Comparison of ENCODE assay signal across 10 cellular contexts in genomic region chr19:9883231-9883758, GRCh38. TPM values are rescaled to one million over a fixed set of nuclear protein-coding genes. Genes with fewer than 3 reads are reported as not detected.
DNase-seq lines count a peak whose midpoint lies in the region; ATAC-seq and TF ChIP-seq lines count a peak whose summit lies in the region.
"Had no signal": no experiment of that assay in that cellular context is flagged by ENCODE, and none has a peak within 500 bp of the region (broad histone marks: within the 10 kb centered on the region; RNA-seq: fewer than 3 reads in every experiment).

No MANE protein-coding gene starts in this region.

- no peak overlapping the region for H3K4me3 Mint-ChIP-seq in immature natural killer cell
- H3K4me3 Mint-ChIP-seq: activated T-cell treated with anti-CD3 and anti-CD28 coated beads, Interleukin-2, amount 50 U/mL, for 24 hours had no signal

- POLR2A ChIA-PET in HEK293T (lab: Yijun Ruan, JAX): no interaction called here

- no peak overlapping the region for H3K27ac Mint-ChIP-seq in immature natural killer cell
- H3K27ac Mint-ChIP-seq: activated T-cell treated with anti-CD3 and anti-CD28 coated beads, Interleukin-2, amount 50 U/mL, for 24 hours had no signal

- no peaks in the 10 kb centered on the region for H3K4me1 Mint-ChIP-seq in immature natural killer cell

- intact Hi-C loops in posterior cingulate gyrus (cut with DNase I): no loop called here

- CTCF ChIA-PET in HEK293T (lab: Yijun Ruan, JAX): no interaction called here

- ATAC-seq in stimulated activated naive CD8-positive, alpha-beta T cell treated with anti-CD3 and anti-CD28 coated beads, Interleukin-15, Interleukin-2, amounts not matched to agents 100 U/mL and 50 U/mL, for 24 hours: no peak

- peaks cover 0 to 3% (median 0%) of the 10 kb centered on the region in 3 donors for H3K36me3 Mint-ChIP-seq in immature natural killer cell

- peaks cover 0 to 2% (median 2%) of the 10 kb centered on the region in 3 donors for H3K27me3 Mint-ChIP-seq in immature natural killer cell (ENCODE audit: low read depth in 3 of 3)
- H3K27me3 Mint-ChIP-seq: activated T-cell treated with anti-CD3 and anti-CD28 coated beads, Interleukin-2, amount 50 U/mL, for 24 hours had no signal

- peak; percentile 89 for DNase-seq in NCI-H1092 treated with DMSO at 0.1 percent for 48 hours (lab: John Stamatoyannopoulos, UW)
- DNase-seq in NCI-H524 (lab: John Stamatoyannopoulos, UW): peak; percentile 95 to 98
- DNase-seq in cerebellum (ENCODE audit: low spot score): peak; percentile 51
- peak in 9 of 10 donors; percentile 27 to 94 (median 51) for DNase-seq in posterior cingulate gyrus
- no peak for DNase-seq in HEK293T (ENCODE audit: extremely low spot score)
- no peak for DNase-seq in HUDEP-2 (lab: John Stamatoyannopoulos, UW; ENCODE audit: unreplicated experiment in 76 of 76)
- DNase-seq in stimulated activated naive CD8-positive, alpha-beta T cell treated with anti-CD3 and anti-CD28 coated beads, Interleukin-15, Interleukin-2, amounts not matched to agents 100 U/mL and 50 U/mL, for 24 hours: no peak
- DNase-seq in immature natural killer cell: no peak
- DNase-seq: activated T-cell treated with anti-CD3 and anti-CD28 coated beads, Interleukin-2, amount 50 U/mL, for 24 hours; sigmoid colon had no signal

- peaks cover 0 to 1% (median 0%) of the 10 kb centered on the region in 6 donors for H3K9me3 Mint-ChIP-seq in immature natural killer cell
- H3K9me3 Mint-ChIP-seq: activated T-cell treated with anti-CD3 and anti-CD28 coated beads, Interleukin-2, amount 50 U/mL, for 24 hours had no signal

TF ChIP-seq in HEK293T, 16 proteins besides CTCF, POLR2A, EP300 and RAD21:
- TF ChIP-seq FOXM1 (IDR thresholded peaks at IDR 0.05; ENCODE audit: borderline replicate concordance) (no peak), NFRKB (IDR thresholded peaks at IDR 0.05) (no peak), FOXK2 (IDR thresholded peaks at IDR 0.05) (no peak), PKNOX1 (IDR thresholded peaks at IDR 0.05) (no peak), HDGF (IDR thresholded peaks at IDR 0.05; ENCODE audit: borderline replicate concordance) (no peak), SUZ12 (IDR thresholded peaks at IDR 0.05) (no peak), CTBP1 (IDR thresholded peaks at IDR 0.05; ENCODE audit: borderline replicate concordance) (no peak), TARDBP (IDR thresholded peaks at IDR 0.05) (no peak), SP1 (IDR thresholded peaks at IDR 0.05) (no peak), LEF1 (IDR thresholded peaks at IDR 0.05; ENCODE audit: borderline replicate concordance) (no peak), ZNF384 (IDR thresholded peaks at IDR 0.05) (no peak), BHLHE40 (IDR thresholded peaks at IDR 0.05; ENCODE audit: borderline replicate concordance) (no peak), ARNT (IDR thresholded peaks at IDR 0.05) (no peak), FOXA1 (IDR thresholded peaks at IDR 0.05) (no peak), L3MBTL2 (conservative IDR thresholded peaks at IDR 0.05) (no peak)

RNA-seq across cellular contexts. Expression of gene PIN1, which starts 48.2 kb away (rescaled TPM):
- total RNA-seq in cerebellum: 50.4 TPM
- polyA plus RNA-seq in immature natural killer cell: 100 to 1,000 TPM; 143 to 227 (median 183) TPM

RNA-seq across cellular contexts. Expression of gene OLFM2, which starts 53.0 kb away (rescaled TPM):
- total RNA-seq in cerebellum: 56.6 TPM
- polyA plus RNA-seq in immature natural killer cell: 1 to 10 TPM; 1.9 to 3.7 (median 3.7) TPM

RNA-seq across cellular contexts. Expression of gene UBL5, which starts 55.6 kb away (rescaled TPM):
- total RNA-seq in cerebellum: 76.4 TPM
- 1,000 to 10,000 TPM in 1 of 3 donors, 100 to 1,000 TPM in 2; 610 to 1,222 (median 775) TPM for polyA plus RNA-seq in immature natural killer cell

Comparison
In these comparisons a context has a peak if more than half of its experiments do, and no peak if none do; other contexts are left out.
1. DNase-seq: peak in NCI-H1092 treated with DMSO at 0.1 percent for 48 hours (single experiment), NCI-H524 (2 of 2), cerebellum (single experiment) and posterior cingulate gyrus (9 of 10); none in HEK293T (single experiment), HUDEP-2 (0 of 76), stimulated activated naive CD8-positive, alpha-beta T cell treated with anti-CD3 and anti-CD28 coated beads, Interleukin-15, Interleukin-2, amounts not matched to agents 100 U/mL and 50 U/mL, for 24 hours (single experiment) and immature natural killer cell (0 of 3).